8 cellular contexts compared by ENCODE assay signal in genomic region chr12:122946690-122947271, GRCh38. TPM values are rescaled to one million over a fixed set of nuclear protein-coding genes. Genes with fewer than 3 reads are reported as not detected.
DNase-seq lines count a peak whose midpoint lies in the region; ATAC-seq and TF ChIP-seq lines count a peak whose summit lies in the region.

No MANE protein-coding gene starts in this region.

- no peaks in the 10 kb centered on the region for H3K79me2 ChIP-seq in GM23338 (replicated peaks; ENCODE audit: insufficient read depth)

- no peak for TF ChIP-seq POLR2A in Peyer's patch (IDR thresholded peaks at IDR 0.05)
- no peak for TF ChIP-seq POLR2A in sigmoid colon (IDR thresholded peaks at IDR 0.05)

- TF ChIP-seq CTCF in GM06990 (IDR thresholded peaks at IDR 0.05; ENCODE audit: insufficient read depth, low read length, poor library complexity, severe bottlenecking) (peak; percentile 51), Peyer's patch (IDR thresholded peaks at IDR 0.05) (peak in 4 of 6 experiments; percentile 10 to 45 (median 39)), foreskin keratinocyte (conservative IDR thresholded peaks at IDR 0.05) (peak; percentile 84), sigmoid colon (IDR thresholded peaks at IDR 0.05) (no peak), GM23338 (conservative IDR thresholded peaks at IDR 0.05; ENCODE audit: low read depth in 2 of 2) (peak in 1 of 2 experiments; percentile 15; a peak in 2 of 4 replicates)

- no peak overlapping the region for H2AFZ ChIP-seq in GM23338

- no peak overlapping the region for H3K4me2 ChIP-seq in GM23338

- no peak overlapping the region for H3K4me3 ChIP-seq in GM06990 (replicated peaks; ENCODE audit: low read depth, low read length)
- H3K4me3 ChIP-seq in Peyer's patch, result no peak overlapping the region
- no peak overlapping the region for H3K4me3 ChIP-seq in sigmoid colon
- no peak overlapping the region for H3K4me3 ChIP-seq in GM23338

- DNase-seq in GM06990 (ENCODE audit: extremely low read depth, insufficient read length), result peak; percentile 71
- DNase-seq in Peyer's patch, result peak; percentile 68 to 94 (median 88)
- peak; percentile 78 for DNase-seq in activated T-helper 9 cell treated with anti-CD3 and anti-CD28 coated beads, Interleukin-2, amount 50 U/mL, for 16 hours (ENCODE audit: low read depth)
- DNase-seq in foreskin keratinocyte, result peak; percentile 99
- DNase-seq in sigmoid colon, result peak; percentile 94
- no peak for DNase-seq in GM23338 (ENCODE audit: low spot score)
- no peak for DNase-seq in effector CD8-positive, alpha-beta T cell (lab: John Stamatoyannopoulos, UW)

- H3K27ac ChIP-seq in Peyer's patch (peak overlapping the region; percentile 32 to 69 (median 58)), foreskin keratinocyte (peak overlapping the region; percentile 64), sigmoid colon (peak overlapping the region; percentile 44 to 71 (median 50)), GM23338 (ENCODE audit: low read depth) (no peak overlapping the region)

- WGBS in sigmoid colon, 2 donors, result 28 to 39% methylated on average over 7 of the region's 7 CpGs

- ATAC-seq in HG02852 (IDR thresholded peaks at IDR 0.05; ENCODE audit: unreplicated experiment), result peak; percentile 73
- peak; percentile 90 for ATAC-seq in foreskin keratinocyte
- no peak; the same call in 2 of the 3 replicates for ATAC-seq in GM23338

- peaks cover 13% of the 10 kb centered on the region for H3K27me3 Mint-ChIP-seq in GM23338 (ENCODE audit: insufficient read depth, low read depth, poor library complexity)

- no peaks in the 10 kb centered on the region; the same call in 2 of the 3 replicates for H3K36me3 Mint-ChIP-seq in GM23338 (ENCODE audit: low read depth)

- intact Hi-C loops in sigmoid colon (cut with DNase I), result no loop called here

- H3K4me1 ChIP-seq in Peyer's patch (peaks cover 0 to 53% (median 4%) of the 10 kb centered on the region in 4 donors), foreskin keratinocyte (peaks cover 24% of the 10 kb centered on the region), sigmoid colon (peaks cover 0 to 20% (median 3%) of the 10 kb centered on the region in 4 donors), GM23338 (ENCODE audit: insufficient read depth) (no peaks in the 10 kb centered on the region)

- TF ChIP-seq EP300 in sigmoid colon (IDR thresholded peaks at IDR 0.05), result no peak

- peaks cover 3% of the 10 kb centered on the region; the same call in 1 of the 2 replicates for H4K20me1 ChIP-seq in GM23338 (replicated peaks; ENCODE audit: insufficient read depth)

- H3K4me1 Mint-ChIP-seq in GM23338, result no peaks in the 10 kb centered on the region

- no peak overlapping the region for H3K27ac Mint-ChIP-seq in GM23338

- no peaks in the 10 kb centered on the region for H3K9me3 Mint-ChIP-seq in GM23338

- H3K27me3 ChIP-seq in GM06990 (replicated peaks; ENCODE audit: control insufficient read depth, insufficient read depth, low read length) (no peaks in the 10 kb centered on the region), Peyer's patch (no peaks in the 10 kb centered on the region), foreskin keratinocyte (no peaks in the 10 kb centered on the region), sigmoid colon (no peaks in the 10 kb centered on the region), GM23338 (ENCODE audit: insufficient read depth) (no peaks in the 10 kb centered on the region)

- no peaks in the 10 kb centered on the region for H3F3A ChIP-seq in GM23338 (replicated peaks; ENCODE audit: low read depth)

- no peaks in the 10 kb centered on the region for H3K9me2 ChIP-seq in GM23338 (ENCODE audit: insufficient read depth)

- no peak overlapping the region for H3K4me3 Mint-ChIP-seq in GM23338

- H3K9me3 ChIP-seq in Peyer's patch (no peaks in the 10 kb centered on the region), sigmoid colon (no peaks in the 10 kb centered on the region)

- H3K36me3 ChIP-seq in GM06990 (ENCODE audit: control insufficient read depth, insufficient read depth, low read length), result no peaks in the 10 kb centered on the region
- no peaks in the 10 kb centered on the region for H3K36me3 ChIP-seq in Peyer's patch
- H3K36me3 ChIP-seq in sigmoid colon, result no peaks in the 10 kb centered on the region
- no peaks in the 10 kb centered on the region for H3K36me3 ChIP-seq in GM23338 (ENCODE audit: insufficient read depth)

TF ChIP-seq in GM23338, 12 proteins besides CTCF, POLR2A, EP300 and RAD21:
- TF ChIP-seq NANOG (IDR thresholded peaks at IDR 0.05; ENCODE audit: borderline replicate concordance), result no peak
- TF ChIP-seq POLR2AphosphoS5 (IDR thresholded peaks at IDR 0.05; ENCODE audit: low read depth), result no peak

RNA-seq across cellular contexts. Expression of gene ABCB9, which starts 19.5 kb away (rescaled TPM):
- total RNA-seq in Peyer's patch (10 to 100 TPM in 3 of 4 donors, 1 to 10 TPM in 1; 8.8 to 29.7 (median 17.4) TPM), foreskin keratinocyte (10.0 and 11.0 TPM in 2 replicates), sigmoid colon (1 to 10 TPM; 1.6 to 3.8 (median 2.8) TPM)
- polyA plus RNA-seq in foreskin keratinocyte (5.8 and 6.3 TPM in 2 replicates), sigmoid colon (1 to 10 TPM; 1.2 to 5.3 (median 3.5) TPM), GM23338 (2016; fragmentation: Nextera tagmentation; extraction: Ambion mirVana) (1.2 and 1.4 TPM in 2 replicates)
- total RNA-seq in GM23338 (2014; rRNA removed; shearing (Covaris generic)), result 7.0 and 7.7 TPM in 2 replicates

RNA-seq across cellular contexts. Expression of gene OGFOD2, which starts 28.3 kb away (rescaled TPM):
- total RNA-seq in Peyer's patch (10 to 100 TPM; 29.9 to 37.1 (median 31.4) TPM), foreskin keratinocyte (12.0 and 12.9 TPM in 2 replicates), sigmoid colon (10 to 100 TPM in 2 of 4 donors, 1 to 10 TPM in 2; 8.1 to 13.6 (median 9.4) TPM)
- polyA plus RNA-seq in foreskin keratinocyte (15.3 and 17.7 TPM in 2 replicates), sigmoid colon (10 to 100 TPM; 10.2 to 26.5 (median 17.8) TPM), GM23338 (2016; fragmentation: Nextera tagmentation; extraction: Ambion mirVana) (13.1 and 14.3 TPM in 2 replicates)
- 11.6 and 16.1 TPM in 2 replicates for total RNA-seq in GM23338 (2014; rRNA removed; shearing (Covaris generic))

RNA-seq across cellular contexts. Expression of gene ARL6IP4, which starts 33.7 kb away (rescaled TPM):
- total RNA-seq in Peyer's patch, result 100 to 1,000 TPM; 155 to 216 (median 180) TPM
- total RNA-seq in foreskin keratinocyte, result 226 and 246 TPM in 2 replicates
- 301 and 340 TPM in 2 replicates for polyA plus RNA-seq in foreskin keratinocyte
- 100 to 1,000 TPM; 211 to 358 (median 327) TPM for total RNA-seq in sigmoid colon
- polyA plus RNA-seq in sigmoid colon, result 100 to 1,000 TPM; 233 to 312 (median 243) TPM
- total RNA-seq in GM23338 (2014; rRNA removed; shearing (Covaris generic)), result 68.7 and 85.5 TPM in 2 replicates
- polyA plus RNA-seq in GM23338 (2016; fragmentation: Nextera tagmentation; extraction: Ambion mirVana), result 169 and 176 TPM in 2 replicates

RNA-seq across cellular contexts. Expression of gene VPS37B, which starts 50.9 kb away (rescaled TPM):
- total RNA-seq in Peyer's patch (10 to 100 TPM; 49.5 to 92.8 (median 58.4) TPM), foreskin keratinocyte (49.3 and 59.0 TPM in 2 replicates), sigmoid colon (10 to 100 TPM in 3 of 4 donors, 1 to 10 TPM in 1; 8.6 to 17.2 (median 15.3) TPM)
- polyA plus RNA-seq in foreskin keratinocyte (47.0 and 56.0 TPM in 2 replicates), sigmoid colon (10 to 100 TPM; 53.2 to 64.7 (median 54.1) TPM), GM23338 (2016; fragmentation: Nextera tagmentation; extraction: Ambion mirVana) (6.7 and 6.8 TPM in 2 replicates)
- total RNA-seq in GM23338 (2014; rRNA removed; shearing (Covaris generic)), result 10.4 and 10.9 TPM in 2 replicates

Comparison
In these comparisons a context has a peak if more than half of its experiments do, and no peak if none do; other contexts are left out.
1. DNase-seq: peak in GM06990 (single experiment), Peyer's patch (3 of 3), activated T-helper 9 cell treated with anti-CD3 and anti-CD28 coated beads, Interleukin-2, amount 50 U/mL, for 16 hours (single experiment), foreskin keratinocyte (2 of 2) and sigmoid colon (single experiment); none in GM23338 (single experiment) and effector CD8-positive, alpha-beta T cell (single experiment).
2. CTCF ChIP-seq: peak in GM06990 (single experiment), Peyer's patch (4 of 6) and foreskin keratinocyte (single experiment); none in sigmoid colon (0 of 4).